ENCODE assay signal across 10 cellular contexts in the genomic region with DNA sequence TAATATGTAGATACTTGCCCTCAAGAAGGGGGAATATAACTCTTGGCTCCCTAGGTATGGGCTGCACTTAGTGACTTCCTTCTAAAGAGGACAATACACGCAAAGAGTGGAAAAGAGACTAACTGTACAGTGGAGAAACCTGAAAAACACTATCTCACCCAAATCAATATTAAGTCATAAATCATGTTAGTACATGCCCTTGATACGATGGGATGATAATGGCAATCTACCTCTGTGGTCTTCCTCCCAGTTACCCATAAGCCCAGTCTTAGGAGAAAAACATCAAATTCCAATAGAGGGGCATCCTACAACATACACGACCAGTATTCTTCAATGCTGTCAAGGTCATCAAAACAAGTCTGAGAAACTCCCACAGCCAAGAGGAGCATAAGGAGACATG. TPM values are rescaled to one million over a fixed set of nuclear protein-coding genes. Genes with fewer than 3 reads are reported as not detected.
DNase-seq lines count a peak whose midpoint lies in the region; ATAC-seq and TF ChIP-seq lines count a peak whose summit lies in the region.
"Had no signal": no experiment of that assay in that cellular context is flagged by ENCODE, and none has a peak within 500 bp of the region (broad histone marks: within the 10 kb centered on the region; RNA-seq: fewer than 3 reads in every experiment).

No MANE protein-coding gene starts in this region.

- intact Hi-C loops in colonic mucosa (cut with DNase I): loop anchor here (5.0 kb wide), 1 partner anchor 110 kb away; no protein-coding TSS in a partner anchor

- H3K36me3 ChIP-seq in BE2C (no peaks in the 10 kb centered on the region), KOPT-K1 (ENCODE audit: insufficient read depth, low read length) (peaks cover 35% of the 10 kb centered on the region; the same call in 1 of the 2 replicates), colonic mucosa (no peaks in the 10 kb centered on the region)

- TF ChIP-seq CTCF in BE2C (IDR thresholded peaks at IDR 0.05; ENCODE audit: low read depth, low read length) (no peak), colonic mucosa (IDR thresholded peaks at IDR 0.05) (no peak)

- H3K4me3 ChIP-seq in BE2C (ENCODE audit: low read depth, low read length) (peak overlapping the region; percentile 89), colonic mucosa (peak overlapping the region; percentile 91)

- H3K27ac Mint-ChIP-seq in natural killer cell treated with Interleukin-12 subunit alpha and Interleukin-12 subunit beta and Interleukin-15 and Interleukin-18, amount 100 ng/mL, for 72 hours: peak overlapping the region; percentile 99 to 100

- H3K9me3 ChIP-seq in BE2C (no peaks in the 10 kb centered on the region), KOPT-K1 (ENCODE audit: insufficient read depth, low read length, poor library complexity, severe bottlenecking) (no peaks in the 10 kb centered on the region), colonic mucosa (no peaks in the 10 kb centered on the region)

- no peaks in the 10 kb centered on the region for H3K9me3 Mint-ChIP-seq in natural killer cell treated with Interleukin-12 subunit alpha and Interleukin-12 subunit beta and Interleukin-15 and Interleukin-18, amount 100 ng/mL, for 72 hours

- H3K4me3 Mint-ChIP-seq in natural killer cell treated with Interleukin-12 subunit alpha and Interleukin-12 subunit beta and Interleukin-15 and Interleukin-18, amount 100 ng/mL, for 72 hours: peak overlapping the region; percentile 98

- peaks cover 66 to 76% of the 10 kb centered on the region in 2 donors for H3K4me1 Mint-ChIP-seq in natural killer cell treated with Interleukin-12 subunit alpha and Interleukin-12 subunit beta and Interleukin-15 and Interleukin-18, amount 100 ng/mL, for 72 hours (ENCODE audit: low read depth in 2 of 2)

- peaks cover 19% of the 10 kb centered on the region for H3K36me3 Mint-ChIP-seq in natural killer cell treated with Interleukin-12 subunit alpha and Interleukin-12 subunit beta and Interleukin-15 and Interleukin-18, amount 100 ng/mL, for 72 hours

- H3K4me1 ChIP-seq in BE2C (no peaks in the 10 kb centered on the region; the same call in 1 of the 2 replicates), colonic mucosa (peaks cover 20% of the 10 kb centered on the region)

- H3K9ac ChIP-seq in colonic mucosa (ENCODE audit: low read depth in 2 of 2, low read length in 2 of 2): peak overlapping the region in 1 of 2 donors; percentile 97

- DNase-seq in BE2C: no peak
- DNase-seq in colonic mucosa: no peak
- DNase-seq in natural killer cell treated with Interleukin-12 subunit alpha and Interleukin-12 subunit beta and Interleukin-15 and Interleukin-18, amount 100 ng/mL, for 72 hours (ENCODE audit: low spot score): no peak
- no peak for DNase-seq in NOMO-1 treated with DMSO at 0.1 percent for 48 hours (lab: John Stamatoyannopoulos, UW; ENCODE audit: unreplicated experiment)
- no peak for DNase-seq in NCI-H2196 treated with DMSO at 0.1 percent for 48 hours (lab: John Stamatoyannopoulos, UW; ENCODE audit: unreplicated experiment)
- no peak for DNase-seq in retina
- no peak for DNase-seq in activated CD4-positive, CD25-positive, alpha-beta regulatory T cell treated with anti-CD3 and anti-CD28 coated beads, Interleukin-2, amount 50 U/mL, for 72 hours

- peak overlapping the region; percentile 89 for H3K27ac ChIP-seq in KOPT-K1 (ENCODE audit: low read depth, low read length, poor library complexity, severe bottlenecking)
- H3K27ac ChIP-seq in colonic mucosa: no peak overlapping the region

- H3K27me3 ChIP-seq in BE2C (no peaks in the 10 kb centered on the region), colonic mucosa (no peaks in the 10 kb centered on the region)

- ATAC-seq in natural killer cell treated with Interleukin-12 subunit alpha and Interleukin-12 subunit beta and Interleukin-15 and Interleukin-18, amount 100 ng/mL, for 72 hours: no peak

- H3K27me3 Mint-ChIP-seq in natural killer cell treated with Interleukin-12 subunit alpha and Interleukin-12 subunit beta and Interleukin-15 and Interleukin-18, amount 100 ng/mL, for 72 hours: no peaks in the 10 kb centered on the region

RNA-seq across cellular contexts. Expression of a gene that starts 1.3 kb away (rescaled TPM):
- polyA plus RNA-seq in BE2C (2012; ENCODE audit: insufficient read depth, insufficient read length, low read depth): 26.3 TPM
- total RNA-seq in colonic mucosa: 10 to 100 TPM; 48.2 to 53.5 TPM
- total RNA-seq in natural killer cell treated with Interleukin-12 subunit alpha and Interleukin-12 subunit beta and Interleukin-15 and Interleukin-18, amount 100 ng/mL, for 72 hours: 10 to 100 TPM; 87.5 to 92.0 TPM

RNA-seq across cellular contexts. Expression of a gene that starts 48.6 kb away (rescaled TPM):
- not detected for polyA plus RNA-seq in BE2C (2012; ENCODE audit: insufficient read depth, insufficient read length, low read depth)
- total RNA-seq in colonic mucosa: 10 to 100 TPM; 26.8 to 47.3 TPM
- under 1 TPM in 1 of 2 donors, not detected in 1; 0.20 TPM for total RNA-seq in natural killer cell treated with Interleukin-12 subunit alpha and Interleukin-12 subunit beta and Interleukin-15 and Interleukin-18, amount 100 ng/mL, for 72 hours
- total RNA-seq: M059J had no signal
- polyA plus RNA-seq: adipose tissue had no signal

RNA-seq across cellular contexts. Expression of a gene that starts 50.9 kb away (rescaled TPM):
- not detected for polyA plus RNA-seq in BE2C (2012; ENCODE audit: insufficient read depth, insufficient read length, low read depth)
- total RNA-seq in colonic mucosa: 1 to 10 TPM; 3.8 to 3.9 TPM
- not detected for total RNA-seq in natural killer cell treated with Interleukin-12 subunit alpha and Interleukin-12 subunit beta and Interleukin-15 and Interleukin-18, amount 100 ng/mL, for 72 hours
- total RNA-seq: M059J had no signal
- polyA plus RNA-seq: adipose tissue had no signal

Comparison
In these comparisons a context has a peak if more than half of its experiments do, and no peak if none do; other contexts are left out.
1. RNA of a gene that starts 48.6 kb away (total RNA-seq): 26.8 to 47.3 TPM in colonic mucosa; 0.20 TPM in natural killer cell treated with Interleukin-12 subunit alpha and Interleukin-12 subunit beta and Interleukin-15 and Interleukin-18, amount 100 ng/mL, for 72 hours; every median in the first group is over 10 times any median in the second.
2. RNA of a gene that starts 50.9 kb away (total RNA-seq): 3.8 to 3.9 TPM in colonic mucosa; not detected in natural killer cell treated with Interleukin-12 subunit alpha and Interleukin-12 subunit beta and Interleukin-15 and Interleukin-18, amount 100 ng/mL, for 72 hours; every median in the first group is over 4 times any median in the second.